ENCODE assay signal across 16 cellular contexts in genomic region chr4:45063701-45064100, GRCh38.
DNase-seq lines count a peak whose midpoint lies in the region; ATAC-seq and TF ChIP-seq lines count a peak whose summit lies in the region.
"Had no signal": no experiment of that assay in that cellular context is flagged by ENCODE, and none has a peak within 500 bp of the region (broad histone marks: within the 10 kb centered on the region; RNA-seq: fewer than 3 reads in every experiment).

No MANE protein-coding gene starts in this region.

- no peak overlapping the region for H2AFZ ChIP-seq in GM23338

- H3K4me1 Mint-ChIP-seq in GM23338 (0 out of 3 replicates have a peak, but pooled peaks cover 3% of the 10 kb centered on the region), nephron (peaks cover 19% of the 10 kb centered on the region)
- H3K4me1 Mint-ChIP-seq in activated naive CD4-positive, alpha-beta T cell treated with anti-CD3 and anti-CD28 coated beads for 36 hours (ENCODE audit: low read depth): no peaks in the 10 kb centered on the region
- H3K4me1 Mint-ChIP-seq: B cell had no signal

- H3K79me2 ChIP-seq in GM23338 (replicated peaks; ENCODE audit: insufficient read depth): no peaks in the 10 kb centered on the region

- DNase-seq in GM23338 (ENCODE audit: low spot score) (peak; percentile 1), NCI-H2081 treated with DMSO at 0.1 percent for 48 hours (lab: John Stamatoyannopoulos, UW) (peak; percentile 86)
- no peak for DNase-seq in activated naive CD4-positive, alpha-beta T cell treated with anti-CD3 and anti-CD28 coated beads for 36 hours
- DNase-seq: CD4-positive, alpha-beta T cell; DND-41; GOT3; NCI-H2029; NCI-H345; NCI-H82 had no signal

- H3K27me3 Mint-ChIP-seq in GM23338 (ENCODE audit: insufficient read depth, low read depth, poor library complexity) (peaks cover 3% of the 10 kb centered on the region), nephron (ENCODE audit: low read depth) (no peaks in the 10 kb centered on the region)
- H3K27me3 Mint-ChIP-seq in activated naive CD4-positive, alpha-beta T cell treated with anti-CD3 and anti-CD28 coated beads for 36 hours (ENCODE audit: low read depth): no peaks in the 10 kb centered on the region
- H3K27me3 Mint-ChIP-seq: B cell; CD4-positive, alpha-beta T cell had no signal

- peaks cover 78% of the 10 kb centered on the region for H3K9me3 Mint-ChIP-seq in GM23338
- peaks cover under 1% of the 10 kb centered on the region for H3K9me3 Mint-ChIP-seq in nephron
- H3K9me3 Mint-ChIP-seq in activated naive CD4-positive, alpha-beta T cell treated with anti-CD3 and anti-CD28 coated beads for 36 hours: peaks cover 15% of the 10 kb centered on the region

- H3K27ac ChIP-seq in GM23338 (ENCODE audit: low read depth): no peak overlapping the region

- H3K27ac Mint-ChIP-seq in GM23338 (no peak overlapping the region), nephron (peak overlapping the region; percentile 48 to 64 (median 54))
- H3K27ac Mint-ChIP-seq in activated naive CD4-positive, alpha-beta T cell treated with anti-CD3 and anti-CD28 coated beads for 36 hours: no peak overlapping the region
- H3K27ac Mint-ChIP-seq: B cell; CD4-positive, alpha-beta T cell; T-helper 1 cell treated with Interleukin-12 subunit alpha and Interleukin-12 subunit beta and Interleukin-4 antibody, amounts not matched to agents 30 μg/mL and 1 μg/mL, for 36 hours had no signal

- ATAC-seq in GM23338 (no peak), SK-N-SH treated with all-trans-retinoic acid at 6 μM for 48 hours (no peak), HG03432 (IDR thresholded peaks at IDR 0.05; ENCODE audit: unreplicated experiment) (no peak), GM19452 (IDR thresholded peaks at IDR 0.05; ENCODE audit: unreplicated experiment) (no peak)
- ATAC-seq: K562 had no signal

- H3K4me3 ChIP-seq in GM23338: no peak overlapping the region
- H3K4me3 ChIP-seq: K562 had no signal

- intact Hi-C loops in activated naive CD4-positive, alpha-beta T cell treated with anti-CD3 and anti-CD28 coated beads for 36 hours (cut with micrococcal nuclease): no loop called here

- no peaks in the 10 kb centered on the region for H3K27me3 ChIP-seq in GM23338 (ENCODE audit: insufficient read depth)

- H4K20me1 ChIP-seq in GM23338 (replicated peaks; ENCODE audit: insufficient read depth): no peaks in the 10 kb centered on the region

- no peaks in the 10 kb centered on the region for H3K36me3 ChIP-seq in GM23338 (ENCODE audit: insufficient read depth)

- H3K4me1 ChIP-seq in GM23338 (ENCODE audit: insufficient read depth): peaks cover 9% of the 10 kb centered on the region; the same call in 1 of the 2 replicates

- H3K4me2 ChIP-seq in GM23338: no peak overlapping the region

- TF ChIP-seq CTCF in GM23338 (conservative IDR thresholded peaks at IDR 0.05; ENCODE audit: low read depth in 2 of 2): no peak
- TF ChIP-seq CTCF in nephron (IDR thresholded peaks at IDR 0.05; ENCODE audit: unreplicated experiment in 3 of 3): no peak

- H3K9me2 ChIP-seq in GM23338 (ENCODE audit: insufficient read depth): peaks cover 11% of the 10 kb centered on the region; the same call in 1 of the 2 replicates

- no peak overlapping the region for H3K4me3 Mint-ChIP-seq in GM23338
- no peak overlapping the region for H3K4me3 Mint-ChIP-seq in nephron
- no peak overlapping the region for H3K4me3 Mint-ChIP-seq in activated naive CD4-positive, alpha-beta T cell treated with anti-CD3 and anti-CD28 coated beads for 36 hours
- H3K4me3 Mint-ChIP-seq: B cell; CD4-positive, alpha-beta T cell; T-helper 1 cell treated with Interleukin-12 subunit alpha and Interleukin-12 subunit beta and Interleukin-4 antibody, amounts not matched to agents 30 μg/mL and 1 μg/mL, for 36 hours had no signal

- H3F3A ChIP-seq in GM23338 (replicated peaks; ENCODE audit: low read depth): no peaks in the 10 kb centered on the region

- CTCF ChIA-PET in activated naive CD4-positive, alpha-beta T cell treated with anti-CD3 and anti-CD28 coated beads for 36 hours (lab: Charles Lee): no interaction called here

- peaks cover 15% of the 10 kb centered on the region; the same call in 2 of the 3 replicates for H3K36me3 Mint-ChIP-seq in GM23338 (ENCODE audit: low read depth)
- no peaks in the 10 kb centered on the region for H3K36me3 Mint-ChIP-seq in nephron (ENCODE audit: low read depth)
- H3K36me3 Mint-ChIP-seq in activated naive CD4-positive, alpha-beta T cell treated with anti-CD3 and anti-CD28 coated beads for 36 hours (ENCODE audit: low read depth): no peaks in the 10 kb centered on the region

TF ChIP-seq in GM23338, 12 proteins besides CTCF, POLR2A, EP300 and RAD21 (continues in another document):
- TF ChIP-seq EZH2phosphoT487 (IDR thresholded peaks at IDR 0.05; ENCODE audit: unreplicated experiment) (no peak), CREB1 (CRISPR knock-in tag; IDR thresholded peaks at IDR 0.05; ENCODE audit: low read depth) (no peak)
- TF ChIP-seq, protein P1, sequence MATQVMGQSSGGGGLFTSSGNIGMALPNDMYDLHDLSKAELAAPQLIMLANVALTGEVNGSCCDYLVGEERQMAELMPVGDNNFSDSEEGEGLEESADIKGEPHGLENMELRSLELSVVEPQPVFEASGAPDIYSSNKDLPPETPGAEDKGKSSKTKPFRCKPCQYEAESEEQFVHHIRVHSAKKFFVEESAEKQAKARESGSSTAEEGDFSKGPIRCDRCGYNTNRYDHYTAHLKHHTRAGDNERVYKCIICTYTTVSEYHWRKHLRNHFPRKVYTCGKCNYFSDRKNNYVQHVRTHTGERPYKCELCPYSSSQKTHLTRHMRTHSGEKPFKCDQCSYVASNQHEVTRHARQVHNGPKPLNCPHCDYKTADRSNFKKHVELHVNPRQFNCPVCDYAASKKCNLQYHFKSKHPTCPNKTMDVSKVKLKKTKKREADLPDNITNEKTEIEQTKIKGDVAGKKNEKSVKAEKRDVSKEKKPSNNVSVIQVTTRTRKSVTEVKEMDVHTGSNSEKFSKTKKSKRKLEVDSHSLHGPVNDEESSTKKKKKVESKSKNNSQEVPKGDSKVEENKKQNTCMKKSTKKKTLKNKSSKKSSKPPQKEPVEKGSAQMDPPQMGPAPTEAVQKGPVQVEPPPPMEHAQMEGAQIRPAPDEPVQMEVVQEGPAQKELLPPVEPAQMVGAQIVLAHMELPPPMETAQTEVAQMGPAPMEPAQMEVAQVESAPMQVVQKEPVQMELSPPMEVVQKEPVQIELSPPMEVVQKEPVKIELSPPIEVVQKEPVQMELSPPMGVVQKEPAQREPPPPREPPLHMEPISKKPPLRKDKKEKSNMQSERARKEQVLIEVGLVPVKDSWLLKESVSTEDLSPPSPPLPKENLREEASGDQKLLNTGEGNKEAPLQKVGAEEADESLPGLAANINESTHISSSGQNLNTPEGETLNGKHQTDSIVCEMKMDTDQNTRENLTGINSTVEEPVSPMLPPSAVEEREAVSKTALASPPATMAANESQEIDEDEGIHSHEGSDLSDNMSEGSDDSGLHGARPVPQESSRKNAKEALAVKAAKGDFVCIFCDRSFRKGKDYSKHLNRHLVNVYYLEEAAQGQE (IDR thresholded peaks at IDR 0.05; ENCODE audit: unreplicated experiment): no peak
- TF ChIP-seq, protein P2, sequence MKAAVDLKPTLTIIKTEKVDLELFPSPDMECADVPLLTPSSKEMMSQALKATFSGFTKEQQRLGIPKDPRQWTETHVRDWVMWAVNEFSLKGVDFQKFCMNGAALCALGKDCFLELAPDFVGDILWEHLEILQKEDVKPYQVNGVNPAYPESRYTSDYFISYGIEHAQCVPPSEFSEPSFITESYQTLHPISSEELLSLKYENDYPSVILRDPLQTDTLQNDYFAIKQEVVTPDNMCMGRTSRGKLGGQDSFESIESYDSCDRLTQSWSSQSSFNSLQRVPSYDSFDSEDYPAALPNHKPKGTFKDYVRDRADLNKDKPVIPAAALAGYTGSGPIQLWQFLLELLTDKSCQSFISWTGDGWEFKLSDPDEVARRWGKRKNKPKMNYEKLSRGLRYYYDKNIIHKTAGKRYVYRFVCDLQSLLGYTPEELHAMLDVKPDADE (IDR thresholded peaks at IDR 0.05): no peak

TF ChIP-seq in SK-N-SH treated with all-trans-retinoic acid at 6 μM for 48 hours, 23 proteins besides CTCF, POLR2A, EP300 and RAD21 (continues in another document):
- TF ChIP-seq ZFP3 (CRISPR knock-in tag; IDR thresholded peaks at IDR 0.05) (no peak), TCF4 (CRISPR knock-in tag; IDR thresholded peaks at IDR 0.05; ENCODE audit: borderline replicate concordance) (peak; percentile 85)
- TF ChIP-seq, protein P3, sequence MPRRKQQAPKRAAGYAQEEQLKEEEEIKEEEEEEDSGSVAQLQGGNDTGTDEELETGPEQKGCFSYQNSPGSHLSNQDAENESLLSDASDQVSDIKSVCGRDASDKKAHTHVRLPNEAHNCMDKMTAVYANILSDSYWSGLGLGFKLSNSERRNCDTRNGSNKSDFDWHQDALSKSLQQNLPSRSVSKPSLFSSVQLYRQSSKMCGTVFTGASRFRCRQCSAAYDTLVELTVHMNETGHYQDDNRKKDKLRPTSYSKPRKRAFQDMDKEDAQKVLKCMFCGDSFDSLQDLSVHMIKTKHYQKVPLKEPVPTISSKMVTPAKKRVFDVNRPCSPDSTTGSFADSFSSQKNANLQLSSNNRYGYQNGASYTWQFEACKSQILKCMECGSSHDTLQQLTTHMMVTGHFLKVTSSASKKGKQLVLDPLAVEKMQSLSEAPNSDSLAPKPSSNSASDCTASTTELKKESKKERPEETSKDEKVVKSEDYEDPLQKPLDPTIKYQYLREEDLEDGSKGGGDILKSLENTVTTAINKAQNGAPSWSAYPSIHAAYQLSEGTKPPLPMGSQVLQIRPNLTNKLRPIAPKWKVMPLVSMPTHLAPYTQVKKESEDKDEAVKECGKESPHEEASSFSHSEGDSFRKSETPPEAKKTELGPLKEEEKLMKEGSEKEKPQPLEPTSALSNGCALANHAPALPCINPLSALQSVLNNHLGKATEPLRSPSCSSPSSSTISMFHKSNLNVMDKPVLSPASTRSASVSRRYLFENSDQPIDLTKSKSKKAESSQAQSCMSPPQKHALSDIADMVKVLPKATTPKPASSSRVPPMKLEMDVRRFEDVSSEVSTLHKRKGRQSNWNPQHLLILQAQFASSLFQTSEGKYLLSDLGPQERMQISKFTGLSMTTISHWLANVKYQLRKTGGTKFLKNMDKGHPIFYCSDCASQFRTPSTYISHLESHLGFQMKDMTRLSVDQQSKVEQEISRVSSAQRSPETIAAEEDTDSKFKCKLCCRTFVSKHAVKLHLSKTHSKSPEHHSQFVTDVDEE (CRISPR knock-in tag; IDR thresholded peaks at IDR 0.05): peak; percentile 90; the same call in 1 of the 2 replicates

Comparison
In these comparisons a context has a peak if more than half of its experiments do, and no peak if none do; other contexts are left out.
1. H3K27ac Mint-ChIP-seq: peak in nephron (3 of 3); none in GM23338 (single experiment) and activated naive CD4-positive, alpha-beta T cell treated with anti-CD3 and anti-CD28 coated beads for 36 hours (single experiment).